Comparison of ENCODE assay signal across 10 cellular contexts in the genomic region with DNA sequence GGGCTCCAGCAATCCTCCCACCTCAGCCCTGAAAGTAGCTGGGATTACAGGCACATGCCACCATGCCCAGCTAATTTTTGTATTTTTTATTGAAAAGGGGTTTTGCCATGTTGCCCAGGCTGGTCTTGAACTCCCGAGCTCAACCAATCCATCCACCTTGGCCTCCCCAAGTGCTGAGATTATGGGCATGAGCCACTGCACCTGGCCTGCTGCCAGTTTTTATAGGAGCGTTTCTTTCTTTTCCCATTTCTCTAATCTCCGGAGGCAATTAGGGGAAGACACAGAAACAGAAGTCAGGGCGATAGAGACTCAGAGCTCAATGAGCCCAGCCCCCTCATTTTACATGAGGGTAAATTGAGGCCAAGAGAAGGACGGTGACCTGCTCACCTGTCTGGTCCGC.
"Had no signal": no experiment of that assay in that cellular context is flagged by ENCODE, and none has a peak within 500 bp of the region (broad histone marks: within the 10 kb centered on the region; RNA-seq: fewer than 3 reads in every experiment).

No MANE protein-coding gene starts in this region.

- H3K4me3 ChIP-seq: GM23248, HAP-1 had no signal

- DNase-seq: GM23248, GOT3, H7, HFFc6, IMR-90, KBM-7 had no signal

- H3K4me1 ChIP-seq: HAP-1 had no signal

- ATAC-seq: HCT116 had no signal

- H3K9ac ChIP-seq: GM23248, KMS-11 had no signal

- H3K36me3 ChIP-seq: HAP-1 had no signal

- H3K4me2 ChIP-seq: KMS-11 had no signal

- H2AFZ ChIP-seq: GM23248 had no signal

- H3K27ac ChIP-seq: GM23248, HL-60, KMS-11 had no signal

- H3K9me3 ChIP-seq: HAP-1 had no signal
